Comparison of ENCODE assay signal across 11 cellular contexts in the genomic region with DNA sequence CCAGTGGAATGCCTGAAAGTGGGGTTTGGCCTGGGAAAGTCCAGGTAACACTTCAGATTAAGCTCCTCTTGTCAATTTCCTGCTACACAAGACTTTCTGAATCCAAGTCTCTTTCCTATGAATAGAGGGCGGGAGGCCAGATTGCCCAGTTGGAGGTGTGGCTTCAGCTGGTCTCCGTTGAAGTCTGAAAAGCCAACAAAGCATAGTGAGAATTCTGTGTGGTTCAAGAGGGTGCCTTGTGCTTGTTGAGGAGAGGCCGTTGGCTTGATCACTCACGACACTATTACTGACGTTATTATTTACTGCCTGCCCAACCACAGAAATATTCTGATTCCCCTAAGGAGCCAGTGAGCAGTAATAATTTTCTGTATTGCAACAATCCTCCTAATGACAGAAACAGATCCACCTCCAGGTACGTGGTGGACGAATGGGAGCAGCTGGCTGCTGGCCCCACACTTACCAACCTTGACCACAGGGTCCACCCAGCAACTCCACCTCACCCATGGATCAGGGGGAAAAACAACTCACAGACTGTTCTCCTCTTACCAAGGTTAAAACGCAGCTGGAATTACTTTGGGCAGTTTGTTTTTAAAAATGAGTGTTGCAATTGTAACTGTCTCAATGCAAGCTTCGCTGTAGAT. TPM values are rescaled to one million over a fixed set of nuclear protein-coding genes. Genes with fewer than 3 reads are reported as not detected.
DNase-seq lines count a peak whose midpoint lies in the region; ATAC-seq and TF ChIP-seq lines count a peak whose summit lies in the region.
"Had no signal": no experiment of that assay in that cellular context is flagged by ENCODE, and none has a peak within 500 bp of the region (broad histone marks: within the 10 kb centered on the region; RNA-seq: fewer than 3 reads in every experiment).

No MANE protein-coding gene starts in this region.

- H3K4me3 Mint-ChIP-seq in MCF 10A (ENCODE audit: unreplicated experiment) (no peak overlapping the region), endothelial cell (ENCODE audit: unreplicated experiment) (no peak overlapping the region), type B pancreatic cell (peak overlapping the region; percentile 8)

- TF ChIP-seq POLR2A in breast epithelium (IDR thresholded peaks at IDR 0.05): no peak

- H3K27me3 ChIP-seq in breast epithelium: no peaks in the 10 kb centered on the region

- DNase-seq in breast epithelium (ENCODE audit: low spot score in 2 of 2) (no peak), MCF 10A (ENCODE audit: unreplicated experiment) (no peak), endothelial cell (ENCODE audit: low spot score) (no peak), myocyte (ENCODE audit: low read depth) (peak; percentile 55), type B pancreatic cell (ENCODE audit: extremely low spot score, unreplicated experiment) (no peak), NCI-H82 (lab: John Stamatoyannopoulos, UW) (no peak), NCI-H1694 treated with DMSO at 0.1 percent for 48 hours (lab: John Stamatoyannopoulos, UW) (no peak)
- DNase-seq: H7; stimulated activated naive CD4-positive, alpha-beta T cell treated with Interleukin-2 at 50 U/mL for 16 hours; SW 1271 had no signal

- POLR2A ChIA-PET in MCF 10A (lab: Yijun Ruan, JAX): no interaction called here

- CTCF ChIA-PET in MCF 10A (lab: Yijun Ruan, JAX): interaction anchor here (0.9 to 1.4 kb wide), 5 partner anchors 14 to 222 kb away, joined by 3 read pairs; no protein-coding TSS in a partner anchor

- no peaks in the 10 kb centered on the region for H3K27me3 Mint-ChIP-seq in MCF 10A (ENCODE audit: insufficient read depth, unreplicated experiment)
- H3K27me3 Mint-ChIP-seq in endothelial cell (ENCODE audit: unreplicated experiment): peaks cover 14% of the 10 kb centered on the region
- peaks cover 5% of the 10 kb centered on the region for H3K27me3 Mint-ChIP-seq in type B pancreatic cell

- H3K4me3 ChIP-seq in breast epithelium: no peak overlapping the region

- H3K4me1 Mint-ChIP-seq in MCF 10A (ENCODE audit: insufficient read depth, unreplicated experiment) (peaks cover 25% of the 10 kb centered on the region), endothelial cell (ENCODE audit: unreplicated experiment) (peaks cover 80% of the 10 kb centered on the region), type B pancreatic cell (ENCODE audit: unreplicated experiment) (peaks cover 52% of the 10 kb centered on the region)

- TF ChIP-seq CTCF in breast epithelium (IDR thresholded peaks at IDR 0.05): no peak
- TF ChIP-seq CTCF in MCF 10A (IDR thresholded peaks at IDR 0.05; ENCODE audit: unreplicated experiment): no peak
- TF ChIP-seq CTCF in endothelial cell (IDR thresholded peaks at IDR 0.05; ENCODE audit: unreplicated experiment): no peak
- no peak for TF ChIP-seq CTCF in type B pancreatic cell (conservative IDR thresholded peaks at IDR 0.05)

- no TSS peak for BruUV-seq in MCF 10A (replicated peaks; lab: Mats Ljungman, UMichigan)

- H3K36me3 ChIP-seq in breast epithelium: no peaks in the 10 kb centered on the region

- H3K9me3 ChIP-seq in breast epithelium: no peaks in the 10 kb centered on the region

- H3K9me3 Mint-ChIP-seq in MCF 10A (ENCODE audit: unreplicated experiment) (no peaks in the 10 kb centered on the region), endothelial cell (ENCODE audit: unreplicated experiment) (no peaks in the 10 kb centered on the region), type B pancreatic cell (no peaks in the 10 kb centered on the region)

- H3K27ac Mint-ChIP-seq in MCF 10A (ENCODE audit: low read depth, unreplicated experiment) (no peak overlapping the region), endothelial cell (ENCODE audit: unreplicated experiment) (peak overlapping the region; percentile 89), type B pancreatic cell (peak overlapping the region; percentile 5)

- H3K36me3 Mint-ChIP-seq in MCF 10A (ENCODE audit: insufficient read depth, unreplicated experiment): peaks cover 6% of the 10 kb centered on the region
- H3K36me3 Mint-ChIP-seq in endothelial cell (ENCODE audit: low read depth, unreplicated experiment): peaks cover 34% of the 10 kb centered on the region
- H3K36me3 Mint-ChIP-seq in type B pancreatic cell: peaks cover 20% of the 10 kb centered on the region

- H3K27ac ChIP-seq in breast epithelium: peak overlapping the region; percentile 44 to 45

- ATAC-seq in GM18498 (IDR thresholded peaks at IDR 0.05; ENCODE audit: unreplicated experiment): no peak

- no peaks in the 10 kb centered on the region for H3K4me1 ChIP-seq in breast epithelium

- intact Hi-C loops in breast epithelium (cut with DNase I; ENCODE audit: low total_unique reads) (loop anchor here (5.0 kb wide), 1 partner anchor 942 kb away; no protein-coding TSS in a partner anchor), MCF 10A (cut with micrococcal nuclease) (no loop called here)

RNA-seq across cellular contexts. Expression of a gene that starts 21.9 kb away (rescaled TPM):
- total RNA-seq in breast epithelium: 10 to 100 TPM; 18.4 to 32.0 (median 23.9) TPM
- total RNA-seq in MCF 10A (2022): 6.7 and 10.3 TPM in 2 replicates
- total RNA-seq in endothelial cell (ENCODE audit: unreplicated experiment): 258 TPM
- total RNA-seq in myocyte: 3.9 and 4.8 TPM in 2 replicates
- 17.5 TPM for polyA plus RNA-seq in myocyte (2012)
- total RNA-seq in type B pancreatic cell (ENCODE audit: low replicate concordance): 18.7 and 109 TPM in 2 replicates
